In the genomic region with DNA sequence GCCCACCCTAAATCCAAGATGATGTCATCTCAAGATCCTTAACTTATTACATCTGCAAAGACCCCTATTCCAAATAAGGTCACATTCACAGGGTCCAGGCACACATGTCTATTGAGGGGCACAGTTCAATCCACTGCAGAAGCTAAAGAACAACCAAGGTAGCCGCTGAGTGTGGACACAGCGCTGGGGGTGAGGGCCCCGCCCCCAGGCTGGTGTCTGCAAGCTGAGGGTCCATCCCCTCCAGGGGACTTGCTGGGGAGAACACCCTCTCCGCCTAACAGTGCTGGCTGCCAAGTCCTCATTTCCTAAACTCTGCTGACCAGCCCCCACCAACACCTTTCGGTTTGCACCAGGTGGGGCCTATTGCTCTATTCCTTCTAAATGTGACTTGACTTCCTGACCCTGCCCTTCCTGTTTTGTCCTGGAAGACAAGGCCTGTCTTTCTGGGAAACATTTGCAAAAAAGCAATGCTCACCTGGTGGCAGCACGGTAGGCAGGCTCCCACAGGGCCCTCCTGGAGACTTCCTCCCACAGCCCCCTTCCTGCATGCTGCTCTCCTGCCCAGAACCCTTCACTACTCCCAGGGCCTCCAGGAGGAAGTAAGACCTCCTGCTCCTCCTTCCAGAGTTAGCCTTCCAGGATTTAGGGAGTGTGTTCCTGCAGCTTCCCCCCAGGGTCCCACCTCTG, we compare ENCODE assay signal across 17 cellular contexts. TPM values are rescaled to one million over a fixed set of nuclear protein-coding genes. Genes with fewer than 3 reads are reported as not detected.
"Had no signal": no experiment of that assay in that cellular context is flagged by ENCODE, and none has a peak within 500 bp of the region (broad histone marks: within the 10 kb centered on the region; RNA-seq: fewer than 3 reads in every experiment).

No MANE protein-coding gene starts in this region.

- H3K9me3 ChIP-seq: gastrocnemius medialis, tibial artery, vagina had no signal

- H3K36me3 ChIP-seq: gastrocnemius medialis, heart right ventricle, neural progenitor cell, tibial artery, vagina had no signal

- H3K36me3 Mint-ChIP-seq: activated CD4-positive, alpha-beta memory T cell treated with anti-CD3 and anti-CD28 coated beads for 36 hours; neural progenitor cell had no signal

- H3K27ac ChIP-seq: coronary artery, gastrocnemius medialis, heart right ventricle, neural progenitor cell, skin epidermis, tibial artery, vagina had no signal

- H3K27ac Mint-ChIP-seq: activated CD4-positive, alpha-beta memory T cell treated with anti-CD3 and anti-CD28 coated beads for 36 hours; T-helper 2 cell treated with Interferon-gamma antibody and Interleukin-4, amounts not matched to agents 5 μg/mL and 100 μg/mL, for 36 hours had no signal

- H3K4me2 ChIP-seq: neural progenitor cell had no signal

- H3K9ac ChIP-seq: neural progenitor cell had no signal

- H2AFZ ChIP-seq: neural progenitor cell had no signal

- ATAC-seq: gastrocnemius medialis, left lobe of liver had no signal

- H3K4me3 Mint-ChIP-seq: activated CD4-positive, alpha-beta memory T cell treated with anti-CD3 and anti-CD28 coated beads for 36 hours; activated T-cell treated with anti-CD3 and anti-CD28 coated beads, Interleukin-2, amount 50 U/mL, for 4 hours; neural progenitor cell; T-helper 2 cell treated with Interferon-gamma antibody and Interleukin-4, amounts not matched to agents 5 μg/mL and 100 μg/mL, for 36 hours had no signal

- H3K4me3 ChIP-seq: coronary artery, gastrocnemius medialis, heart right ventricle, neural progenitor cell, skin epidermis, tibial artery, vagina had no signal

- H3K4me1 ChIP-seq: gastrocnemius medialis, heart right ventricle, tibial artery had no signal

- H3K27me3 ChIP-seq: gastrocnemius medialis, heart right ventricle, neural progenitor cell, tibial artery, vagina had no signal

- DNase-seq: activated CD4-positive, alpha-beta T cell treated with anti-CD3 and anti-CD28 coated beads for 1 hour; activated gamma-delta T cell; activated T-cell treated with anti-CD3 and anti-CD28 coated beads, Interleukin-2, amount 50 U/mL, for 4 hours; effector CD8-positive, alpha-beta T cell; gastrocnemius medialis; heart right ventricle; islet precursor cell; stimulated activated CD4-positive, alpha-beta T cell treated with anti-CD3 and anti-CD28 coated beads, Interleukin-4, amount 100 ng/mL, for 4 hours; tibial artery had no signal

- H3K9me3 Mint-ChIP-seq: activated CD4-positive, alpha-beta memory T cell treated with anti-CD3 and anti-CD28 coated beads for 36 hours; activated T-cell treated with anti-CD3 and anti-CD28 coated beads, Interleukin-2, amount 50 U/mL, for 4 hours; T-helper 2 cell treated with Interferon-gamma antibody and Interleukin-4, amounts not matched to agents 5 μg/mL and 100 μg/mL, for 36 hours had no signal

RNA-seq across cellular contexts. Expression of gene TEX44, which starts 24.4 kb away (rescaled TPM):
- total RNA-seq: activated CD4-positive, alpha-beta memory T cell treated with anti-CD3 and anti-CD28 coated beads for 36 hours; activated T-cell treated with anti-CD3 and anti-CD28 coated beads, Interleukin-2, amount 50 U/mL, for 4 hours; cardiac septum; gastrocnemius medialis; heart right ventricle; left lobe of liver; vagina had no signal
- polyA plus RNA-seq: heart right ventricle had no signal

RNA-seq across cellular contexts. Expression of gene NMUR1, which starts 38.0 kb away (rescaled TPM):
- total RNA-seq: vagina had no signal
